Comparison of ENCODE assay signal across 1 cellular context in the genomic region with DNA sequence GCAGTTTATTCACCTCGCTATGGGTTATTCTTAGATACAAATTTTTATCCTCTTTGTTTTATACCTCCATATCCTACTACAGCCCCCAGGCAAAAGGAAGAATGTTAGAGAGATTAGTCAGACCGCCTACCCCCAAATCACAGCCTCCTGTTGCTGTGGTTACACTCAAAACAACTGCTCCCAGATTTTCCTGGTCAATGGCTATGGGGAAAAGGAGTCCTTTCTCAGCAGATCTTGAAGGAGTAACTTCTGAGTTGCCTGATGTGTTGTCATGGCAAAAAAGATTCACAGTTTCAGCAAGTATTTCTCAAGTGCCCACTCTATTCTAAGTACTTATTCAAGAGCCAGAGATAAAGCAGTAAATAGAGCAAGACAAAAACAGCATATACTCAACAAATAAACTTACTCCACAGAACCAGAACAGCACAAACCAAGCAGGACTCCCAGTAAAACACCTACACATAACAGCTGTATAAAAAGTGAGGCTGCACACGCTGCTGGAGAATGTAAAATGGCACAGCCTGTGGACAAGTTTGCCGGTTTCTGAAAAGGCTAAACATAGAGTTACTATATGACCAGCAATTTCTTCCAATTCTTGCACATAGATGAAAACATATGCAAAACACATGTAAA.
TF ChIP-seq lines count a peak whose summit lies in the region.

No MANE protein-coding gene starts in this region.

TF ChIP-seq in IMR-90, 13 proteins besides CTCF, POLR2A, EP300 and RAD21:
- no peak for TF ChIP-seq RCOR1 (IDR thresholded peaks at IDR 0.05; ENCODE audit: insufficient replicate concordance, low read length)
- TF ChIP-seq CEBPB (IDR thresholded peaks at IDR 0.05; ENCODE audit: low read depth, low read length): peak; percentile 72
- peak; percentile 69; the same call in 1 of the 2 replicates for TF ChIP-seq FOS (IDR thresholded peaks at IDR 0.05; ENCODE audit: low read depth, low read length)
- TF ChIP-seq MAFK (IDR thresholded peaks at IDR 0.05; ENCODE audit: low read depth, low read length): peak; percentile 63
- no peak for TF ChIP-seq BHLHE40 (IDR thresholded peaks at IDR 0.05; ENCODE audit: low read depth, low read length)
